8 cellular contexts compared by ENCODE assay signal in the genomic region with DNA sequence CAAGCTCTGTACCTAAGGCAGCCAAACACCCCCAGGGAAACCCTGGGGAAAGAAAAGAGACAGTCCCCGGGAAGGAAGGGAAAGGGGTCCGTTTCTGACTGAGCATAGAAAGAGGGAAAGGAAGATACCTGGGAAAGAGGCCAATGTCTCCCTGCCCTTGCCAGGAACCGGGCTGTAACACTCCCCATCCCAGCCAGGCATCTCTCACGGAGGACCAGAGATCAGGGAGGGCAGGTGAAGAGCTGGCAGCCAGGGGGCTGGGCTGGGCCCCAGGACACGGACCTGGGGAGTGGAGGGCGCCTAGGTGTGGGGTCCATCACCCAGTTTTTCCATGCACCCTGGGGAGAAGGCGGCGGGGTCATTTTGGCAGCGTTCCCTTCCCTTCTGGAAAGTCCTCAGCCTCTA. TPM values are rescaled to one million over a fixed set of nuclear protein-coding genes. Genes with fewer than 3 reads are reported as not detected.
DNase-seq lines count a peak whose midpoint lies in the region; ATAC-seq and TF ChIP-seq lines count a peak whose summit lies in the region.

No MANE protein-coding gene starts in this region.

- no peaks in the 10 kb centered on the region for H3K9me3 Mint-ChIP-seq in activated CD4-positive, alpha-beta T cell treated with anti-CD3 and anti-CD28 coated beads for 36 hours (ENCODE audit: low read depth)

- TF ChIP-seq CTCF in ascending aorta (IDR thresholded peaks at IDR 0.05) (no peak), thoracic aorta (IDR thresholded peaks at IDR 0.05) (no peak)

- intact Hi-C loops in activated CD4-positive, alpha-beta T cell treated with anti-CD3 and anti-CD28 coated beads for 36 hours (cut with DNase I, micrococcal nuclease) = loop anchor here (1.0 to 2.0 kb wide), 2 partner anchors 19 to 26 kb away; partner anchors contain the start of genes PLEKHH1 (in 1 of the 2) and TMEM229B (in 1 of the 2)
- intact Hi-C loops in ascending aorta (cut with DNase I) = no loop called here

- H3K27me3 ChIP-seq in ascending aorta = no peaks in the 10 kb centered on the region
- H3K27me3 ChIP-seq in layer of hippocampus (ENCODE audit: control insufficient read depth, insufficient read depth, low read length) = no peaks in the 10 kb centered on the region
- H3K27me3 ChIP-seq in thoracic aorta (replicated peaks; ENCODE audit: insufficient read depth) = no peaks in the 10 kb centered on the region

- H3K4me1 Mint-ChIP-seq in activated CD4-positive, alpha-beta T cell treated with anti-CD3 and anti-CD28 coated beads for 36 hours = peaks cover 5% of the 10 kb centered on the region

- peaks cover 0 to 6% of the 10 kb centered on the region in 2 donors for H3K4me1 ChIP-seq in ascending aorta
- peaks cover 0 to 14% of the 10 kb centered on the region in 2 donors for H3K4me1 ChIP-seq in thoracic aorta (ENCODE audit: control insufficient read depth in 1 of 2, low read depth in 2 of 2)

- peak overlapping the region; percentile 70 for H3K4me3 Mint-ChIP-seq in activated CD4-positive, alpha-beta T cell treated with anti-CD3 and anti-CD28 coated beads for 36 hours

- no peaks in the 10 kb centered on the region for H3K36me3 ChIP-seq in ascending aorta
- no peaks in the 10 kb centered on the region for H3K36me3 ChIP-seq in thoracic aorta

- H3K9me3 ChIP-seq in ascending aorta (no peaks in the 10 kb centered on the region), thoracic aorta (no peaks in the 10 kb centered on the region)

- no peaks in the 10 kb centered on the region for H3K27me3 Mint-ChIP-seq in activated CD4-positive, alpha-beta T cell treated with anti-CD3 and anti-CD28 coated beads for 36 hours

- ATAC-seq in activated CD4-positive, alpha-beta T cell treated with anti-CD3 and anti-CD28 coated beads for 36 hours = no peak
- ATAC-seq in thoracic aorta (ENCODE audit: insufficient number of reproducible peaks, low FRiP score, low read depth) (no peak), HG02678 (IDR thresholded peaks at IDR 0.05; ENCODE audit: unreplicated experiment) (no peak), HG03159 (IDR thresholded peaks at IDR 0.05; ENCODE audit: unreplicated experiment) (no peak)

- peak overlapping the region; percentile 45 to 63 for H3K27ac ChIP-seq in ascending aorta
- H3K27ac ChIP-seq in layer of hippocampus (ENCODE audit: low read depth, low read length) = peak overlapping the region; percentile 48
- no peak overlapping the region for H3K27ac ChIP-seq in thoracic aorta

- no peak for DNase-seq in activated CD4-positive, alpha-beta T cell treated with anti-CD3 and anti-CD28 coated beads for 36 hours
- no peak for DNase-seq in activated CD4-positive, alpha-beta T cell treated with anti-CD3 and anti-CD28 coated beads for 48 hours
- DNase-seq in ascending aorta (ENCODE audit: low spot score in 2 of 2) (no peak), thoracic aorta (ENCODE audit: low spot score) (no peak), NCI-H2227 treated with DMSO at 0.1 percent for 48 hours (lab: John Stamatoyannopoulos, UW) (no peak)

- CTCF ChIA-PET in activated CD4-positive, alpha-beta T cell treated with anti-CD3 and anti-CD28 coated beads for 36 hours (lab: Charles Lee) = interaction anchor here (0.6 to 1.4 kb wide), 6 partner anchors 11 to 1527 kb away, joined by 3 to 7 read pairs (median 4); partner anchors contain the start of genes ATP6V1D and PLEKHH1

- no peaks in the 10 kb centered on the region for H3K36me3 Mint-ChIP-seq in activated CD4-positive, alpha-beta T cell treated with anti-CD3 and anti-CD28 coated beads for 36 hours (ENCODE audit: low read depth)

- POLR2A ChIA-PET in activated CD4-positive, alpha-beta T cell treated with anti-CD3 and anti-CD28 coated beads for 36 hours (lab: Charles Lee) = no interaction called here

- peak overlapping the region; percentile 96 to 99 for H3K4me3 ChIP-seq in ascending aorta
- H3K4me3 ChIP-seq in thoracic aorta = peak overlapping the region; percentile 94

- no peak overlapping the region for H3K27ac Mint-ChIP-seq in activated CD4-positive, alpha-beta T cell treated with anti-CD3 and anti-CD28 coated beads for 36 hours

RNA-seq across cellular contexts. Expression of gene PLEKHH1, which starts 18.9 kb away (rescaled TPM):
- total RNA-seq in activated CD4-positive, alpha-beta T cell treated with anti-CD3 and anti-CD28 coated beads for 36 hours = 1 to 10 TPM; 4.1 to 5.7 TPM
- total RNA-seq in ascending aorta (15.0 TPM), thoracic aorta (1 to 10 TPM; 1.4 to 3.8 TPM)

RNA-seq across cellular contexts. Expression of gene TMEM229B, which starts 25.7 kb away (rescaled TPM):
- total RNA-seq in activated CD4-positive, alpha-beta T cell treated with anti-CD3 and anti-CD28 coated beads for 36 hours = 1 to 10 TPM; 1.3 to 1.5 TPM
- total RNA-seq in ascending aorta (5.5 TPM), thoracic aorta (1 to 10 TPM; 2.1 to 4.1 TPM)

Comparison
In these comparisons a context has a peak if more than half of its experiments do, and no peak if none do; other contexts are left out.
1. H3K27ac ChIP-seq: peak in ascending aorta (2 of 2) and layer of hippocampus (single experiment); none in thoracic aorta (0 of 2).